ENCODE assay signal across 9 cellular contexts in the genomic region with DNA sequence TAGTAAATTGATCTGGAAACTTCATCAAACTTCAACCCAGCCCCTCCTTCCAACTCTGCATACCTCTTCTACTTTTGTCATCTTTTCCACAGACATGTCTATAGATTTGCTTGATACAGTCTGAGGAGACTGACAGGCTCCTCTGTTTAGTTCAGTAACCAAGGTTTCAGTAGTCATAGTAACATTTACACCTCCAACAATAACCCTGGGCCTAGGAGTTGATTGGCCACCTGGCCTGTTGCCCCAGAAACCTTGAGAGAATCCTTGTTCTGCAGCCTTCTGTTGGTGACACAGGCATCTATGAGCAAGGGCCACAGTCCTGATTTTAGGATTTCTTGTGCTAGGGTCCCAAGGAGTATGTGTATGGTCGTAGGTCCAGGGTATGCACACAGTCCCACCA. TPM values are rescaled to one million over a fixed set of nuclear protein-coding genes. Genes with fewer than 3 reads are reported as not detected.
A peak's percentile ranks its signal among the peaks of the same experiment; 100 is the strongest.
DNase-seq lines count a peak whose midpoint lies in the region; ATAC-seq and TF ChIP-seq lines count a peak whose summit lies in the region.
"Had no signal": no experiment of that assay in that cellular context is flagged by ENCODE, and none has a peak within 500 bp of the region (broad histone marks: within the 10 kb centered on the region; RNA-seq: fewer than 3 reads in every experiment).

Gene CFAP141 (minus strand): TSS at position 122 of the 400 bp plus-strand sequence. CDS start 26 bp downstream, at position 96.

- no peaks in the 10 kb centered on the region for H3K9me3 Mint-ChIP-seq in activated T-helper 2 cell treated with anti-CD3 and anti-CD28 coated beads, Interferon-gamma antibody, Interleukin-2, Interleukin-4, amounts not matched to agents 10 μg/mL and 5 μg/mL and 100 μg/mL, durations not matched to agents 14 hours and 24 hours and 36 hours
- H3K9me3 Mint-ChIP-seq in mesothelial cell of epicardium: no peaks in the 10 kb centered on the region

- no peak within 1 kb of the TSS for H3K4me3 Mint-ChIP-seq in activated T-helper 2 cell treated with anti-CD3 and anti-CD28 coated beads, Interferon-gamma antibody, Interleukin-2, Interleukin-4, amounts not matched to agents 10 μg/mL and 5 μg/mL and 100 μg/mL, durations not matched to agents 14 hours and 24 hours and 36 hours (ENCODE audit: low read depth)
- no peak within 1 kb of the TSS for H3K4me3 Mint-ChIP-seq in mesothelial cell of epicardium

- no peak within 1 kb of the TSS for H3K4me3 ChIP-seq in HEK293 (ENCODE audit: low read depth, low read length)

- peaks cover 21% of the 10 kb centered on the region for H3K4me1 Mint-ChIP-seq in activated T-helper 2 cell treated with anti-CD3 and anti-CD28 coated beads, Interferon-gamma antibody, Interleukin-2, Interleukin-4, amounts not matched to agents 10 μg/mL and 5 μg/mL and 100 μg/mL, durations not matched to agents 14 hours and 24 hours and 36 hours (ENCODE audit: low read depth)
- H3K4me1 Mint-ChIP-seq in mesothelial cell of epicardium: no peaks in the 10 kb centered on the region

- no peaks in the 10 kb centered on the region for H3K4me1 ChIP-seq in HEK293 (ENCODE audit: control insufficient read depth, insufficient read depth, low read length)

- no peak within 1 kb of the TSS for H3K27ac ChIP-seq in HEK293 (ENCODE audit: extremely low read depth, low read depth, low read length)

- H3K36me3 Mint-ChIP-seq in activated T-helper 2 cell treated with anti-CD3 and anti-CD28 coated beads, Interferon-gamma antibody, Interleukin-2, Interleukin-4, amounts not matched to agents 10 μg/mL and 5 μg/mL and 100 μg/mL, durations not matched to agents 14 hours and 24 hours and 36 hours (ENCODE audit: low read depth): peaks cover 48% of the 10 kb centered on the region
- peaks cover 34% of the 10 kb centered on the region for H3K36me3 Mint-ChIP-seq in mesothelial cell of epicardium

- POLR2A ChIA-PET in HEK293 (lab: Yijun Ruan, JAX): no interaction called here

- no peaks in the 10 kb centered on the region for H3K9me3 ChIP-seq in HEK293 (ENCODE audit: control insufficient read depth, insufficient read depth, low read depth, low read length)

- ATAC-seq in HG02623 (IDR thresholded peaks at IDR 0.05; ENCODE audit: unreplicated experiment): no peak

- H3K36me3 ChIP-seq in HEK293 (ENCODE audit: control insufficient read depth in 2 of 2, insufficient read depth in 1 of 2, low read length in 2 of 2): peaks cover 42 to 53% of the 10 kb centered on the region in 2 experiments

- no peaks in the 10 kb centered on the region for H3K27me3 Mint-ChIP-seq in activated T-helper 2 cell treated with anti-CD3 and anti-CD28 coated beads, Interferon-gamma antibody, Interleukin-2, Interleukin-4, amounts not matched to agents 10 μg/mL and 5 μg/mL and 100 μg/mL, durations not matched to agents 14 hours and 24 hours and 36 hours (ENCODE audit: low read depth)
- H3K27me3 Mint-ChIP-seq in mesothelial cell of epicardium (ENCODE audit: low read depth): no peaks in the 10 kb centered on the region

- DNase-seq in NCI-H2196 (lab: John Stamatoyannopoulos, UW; ENCODE audit: unreplicated experiment) (peak; percentile 78), NCI-H2196 treated with DMSO at 0.1 percent for 48 hours (lab: John Stamatoyannopoulos, UW; ENCODE audit: unreplicated experiment) (no peak), mesothelial cell of epicardium (ENCODE audit: low spot score in 2 of 2, unreplicated experiment in 2 of 2) (no peak), posterior vena cava (ENCODE audit: low spot score) (no peak)
- no peak for DNase-seq in activated T-helper 2 cell treated with anti-CD3 and anti-CD28 coated beads, Interferon-gamma antibody, Interleukin-2, Interleukin-4, amounts not matched to agents 10 μg/mL and 5 μg/mL and 100 μg/mL, durations not matched to agents 14 hours and 24 hours and 36 hours (ENCODE audit: low spot score)
- no peak for DNase-seq in effector CD4-positive, alpha-beta T cell
- DNase-seq: Kasumi-1 had no signal

- no peak for TF ChIP-seq CTCF in HEK293 (tag by site-specific recombination; IDR thresholded peaks at IDR 0.05)
- no peak for TF ChIP-seq CTCF in mesothelial cell of epicardium (IDR thresholded peaks at IDR 0.05; ENCODE audit: unreplicated experiment)

- peak within 1 kb of the TSS; percentile 76 for H3K27ac Mint-ChIP-seq in activated T-helper 2 cell treated with anti-CD3 and anti-CD28 coated beads, Interferon-gamma antibody, Interleukin-2, Interleukin-4, amounts not matched to agents 10 μg/mL and 5 μg/mL and 100 μg/mL, durations not matched to agents 14 hours and 24 hours and 36 hours
- H3K27ac Mint-ChIP-seq in mesothelial cell of epicardium: peak within 1 kb of the TSS; percentile 49

- CTCF ChIA-PET in HEK293 (lab: Yijun Ruan, JAX): no interaction called here

- intact Hi-C loops in activated T-helper 2 cell treated with anti-CD3 and anti-CD28 coated beads, Interferon-gamma antibody, Interleukin-2, Interleukin-4, amounts not matched to agents 10 μg/mL and 5 μg/mL and 100 μg/mL, durations not matched to agents 14 hours and 24 hours and 36 hours (cut with micrococcal nuclease): no loop called here
- intact Hi-C loops in posterior vena cava (cut with DNase I): no loop called here

TF ChIP-seq in HEK293, 187 proteins besides CTCF, POLR2A, EP300 and RAD21:
- TF ChIP-seq HOXC10 (CRISPR knock-in tag; IDR thresholded peaks at IDR 0.05): no peak
- no peak for TF ChIP-seq ZNF175 (tag by site-specific recombination; IDR thresholded peaks at IDR 0.05)
- TF ChIP-seq GLIS1 (tag by site-specific recombination; IDR thresholded peaks at IDR 0.05): no peak
- TF ChIP-seq HIC1 (tag by site-specific recombination; IDR thresholded peaks at IDR 0.05): no peak
- no peak for TF ChIP-seq ZNF600 (tag by site-specific recombination; IDR thresholded peaks at IDR 0.05)
- TF ChIP-seq MYNN (tag by site-specific recombination; IDR thresholded peaks at IDR 0.05; ENCODE audit: borderline replicate concordance): peak; percentile 56; the same call in 1 of the 2 replicates

RNA-seq across cellular contexts. Expression of gene CFAP141, which starts in this region (rescaled TPM):
- not detected in 2 replicates for total RNA-seq in activated T-helper 2 cell treated with anti-CD3 and anti-CD28 coated beads, Interferon-gamma antibody, Interleukin-2, Interleukin-4, amounts not matched to agents 10 μg/mL and 5 μg/mL and 100 μg/mL, durations not matched to agents 14 hours and 24 hours and 36 hours
- total RNA-seq in mesothelial cell of epicardium (not detected in 3 replicates), posterior vena cava (not detected)
